Comparison of ENCODE assay signal across 2 cellular contexts in the genomic region with DNA sequence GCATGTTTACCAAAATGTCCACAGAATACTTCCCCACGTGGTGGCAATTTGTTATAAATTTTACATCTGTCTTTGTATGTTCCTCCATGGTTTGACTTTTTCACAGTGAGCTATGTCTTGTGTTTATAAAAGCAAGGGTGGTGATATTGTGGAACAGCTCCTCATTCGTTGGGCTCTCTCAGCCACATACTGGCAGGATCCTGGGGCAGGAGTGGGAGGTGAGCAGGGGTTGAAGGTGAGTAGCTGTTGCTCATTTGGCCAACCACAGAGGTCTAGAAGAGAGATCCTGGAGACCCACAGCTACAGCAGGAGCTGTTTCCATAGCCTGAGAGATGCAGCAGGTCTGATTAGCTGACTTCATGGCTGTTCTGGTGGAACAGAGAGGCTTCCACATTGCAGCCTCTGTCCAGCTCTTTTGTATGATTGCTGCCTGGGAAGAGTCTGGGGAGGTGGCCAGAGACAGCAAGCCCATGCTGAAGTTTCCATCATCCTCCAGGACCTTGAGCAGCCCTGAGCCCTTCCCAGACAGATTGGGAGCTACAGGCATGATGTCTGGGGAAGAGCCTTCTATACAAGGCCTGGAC.
TF ChIP-seq lines count a peak whose summit lies in the region.

No MANE protein-coding gene starts in this region.

TF ChIP-seq in WTC11, 78 proteins besides CTCF, POLR2A, EP300 and RAD21 (continues in another document):
- TF ChIP-seq, protein P1, sequence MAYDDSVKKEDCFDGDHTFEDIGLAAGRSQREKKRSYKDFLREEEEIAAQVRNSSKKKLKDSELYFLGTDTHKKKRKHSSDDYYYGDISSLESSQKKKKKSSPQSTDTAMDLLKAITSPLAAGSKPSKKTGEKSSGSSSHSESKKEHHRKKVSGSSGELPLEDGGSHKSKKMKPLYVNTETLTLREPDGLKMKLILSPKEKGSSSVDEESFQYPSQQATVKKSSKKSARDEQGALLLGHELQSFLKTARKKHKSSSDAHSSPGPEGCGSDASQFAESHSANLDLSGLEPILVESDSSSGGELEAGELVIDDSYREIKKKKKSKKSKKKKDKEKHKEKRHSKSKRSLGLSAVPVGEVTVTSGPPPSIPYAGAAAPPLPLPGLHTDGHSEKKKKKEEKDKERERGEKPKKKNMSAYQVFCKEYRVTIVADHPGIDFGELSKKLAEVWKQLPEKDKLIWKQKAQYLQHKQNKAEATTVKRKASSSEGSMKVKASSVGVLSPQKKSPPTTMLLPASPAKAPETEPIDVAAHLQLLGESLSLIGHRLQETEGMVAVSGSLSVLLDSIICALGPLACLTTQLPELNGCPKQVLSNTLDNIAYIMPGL (CRISPR knock-in tag; IDR thresholded peaks at IDR 0.05): no peak
- TF ChIP-seq, protein P2, sequence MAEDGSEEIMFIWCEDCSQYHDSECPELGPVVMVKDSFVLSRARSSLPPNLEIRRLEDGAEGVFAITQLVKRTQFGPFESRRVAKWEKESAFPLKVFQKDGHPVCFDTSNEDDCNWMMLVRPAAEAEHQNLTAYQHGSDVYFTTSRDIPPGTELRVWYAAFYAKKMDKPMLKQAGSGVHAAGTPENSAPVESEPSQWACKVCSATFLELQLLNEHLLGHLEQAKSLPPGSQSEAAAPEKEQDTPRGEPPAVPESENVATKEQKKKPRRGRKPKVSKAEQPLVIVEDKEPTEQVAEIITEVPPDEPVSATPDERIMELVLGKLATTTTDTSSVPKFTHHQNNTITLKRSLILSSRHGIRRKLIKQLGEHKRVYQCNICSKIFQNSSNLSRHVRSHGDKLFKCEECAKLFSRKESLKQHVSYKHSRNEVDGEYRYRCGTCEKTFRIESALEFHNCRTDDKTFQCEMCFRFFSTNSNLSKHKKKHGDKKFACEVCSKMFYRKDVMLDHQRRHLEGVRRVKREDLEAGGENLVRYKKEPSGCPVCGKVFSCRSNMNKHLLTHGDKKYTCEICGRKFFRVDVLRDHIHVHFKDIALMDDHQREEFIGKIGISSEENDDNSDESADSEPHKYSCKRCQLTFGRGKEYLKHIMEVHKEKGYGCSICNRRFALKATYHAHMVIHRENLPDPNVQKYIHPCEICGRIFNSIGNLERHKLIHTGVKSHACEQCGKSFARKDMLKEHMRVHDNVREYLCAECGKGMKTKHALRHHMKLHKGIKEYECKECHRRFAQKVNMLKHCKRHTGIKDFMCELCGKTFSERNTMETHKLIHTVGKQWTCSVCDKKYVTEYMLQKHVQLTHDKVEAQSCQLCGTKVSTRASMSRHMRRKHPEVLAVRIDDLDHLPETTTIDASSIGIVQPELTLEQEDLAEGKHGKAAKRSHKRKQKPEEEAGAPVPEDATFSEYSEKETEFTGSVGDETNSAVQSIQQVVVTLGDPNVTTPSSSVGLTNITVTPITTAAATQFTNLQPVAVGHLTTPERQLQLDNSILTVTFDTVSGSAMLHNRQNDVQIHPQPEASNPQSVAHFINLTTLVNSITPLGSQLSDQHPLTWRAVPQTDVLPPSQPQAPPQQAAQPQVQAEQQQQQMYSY (CRISPR knock-in tag; IDR thresholded peaks at IDR 0.05): no peak
- TF ChIP-seq, protein P3, sequence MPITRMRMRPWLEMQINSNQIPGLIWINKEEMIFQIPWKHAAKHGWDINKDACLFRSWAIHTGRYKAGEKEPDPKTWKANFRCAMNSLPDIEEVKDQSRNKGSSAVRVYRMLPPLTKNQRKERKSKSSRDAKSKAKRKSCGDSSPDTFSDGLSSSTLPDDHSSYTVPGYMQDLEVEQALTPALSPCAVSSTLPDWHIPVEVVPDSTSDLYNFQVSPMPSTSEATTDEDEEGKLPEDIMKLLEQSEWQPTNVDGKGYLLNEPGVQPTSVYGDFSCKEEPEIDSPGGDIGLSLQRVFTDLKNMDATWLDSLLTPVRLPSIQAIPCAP (CRISPR knock-in tag; IDR thresholded peaks at IDR 0.05): no peak
- TF ChIP-seq, protein P4, sequence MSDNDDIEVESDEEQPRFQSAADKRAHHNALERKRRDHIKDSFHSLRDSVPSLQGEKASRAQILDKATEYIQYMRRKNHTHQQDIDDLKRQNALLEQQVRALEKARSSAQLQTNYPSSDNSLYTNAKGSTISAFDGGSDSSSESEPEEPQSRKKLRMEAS (CRISPR knock-in tag; IDR thresholded peaks at IDR 0.05): no peak
- TF ChIP-seq NR3C1 (CRISPR knock-in tag; conservative IDR thresholded peaks at IDR 0.05; ENCODE audit: low read depth) (no peak), ZNF671 (CRISPR knock-in tag; IDR thresholded peaks at IDR 0.05) (no peak), JUN (CRISPR knock-in tag; IDR thresholded peaks at IDR 0.05) (no peak), OVOL2 (CRISPR knock-in tag; IDR thresholded peaks at IDR 0.05; ENCODE audit: borderline replicate concordance) (no peak), TP53 (CRISPR knock-in tag; IDR thresholded peaks at IDR 0.05) (no peak)
- TF ChIP-seq, protein P5, sequence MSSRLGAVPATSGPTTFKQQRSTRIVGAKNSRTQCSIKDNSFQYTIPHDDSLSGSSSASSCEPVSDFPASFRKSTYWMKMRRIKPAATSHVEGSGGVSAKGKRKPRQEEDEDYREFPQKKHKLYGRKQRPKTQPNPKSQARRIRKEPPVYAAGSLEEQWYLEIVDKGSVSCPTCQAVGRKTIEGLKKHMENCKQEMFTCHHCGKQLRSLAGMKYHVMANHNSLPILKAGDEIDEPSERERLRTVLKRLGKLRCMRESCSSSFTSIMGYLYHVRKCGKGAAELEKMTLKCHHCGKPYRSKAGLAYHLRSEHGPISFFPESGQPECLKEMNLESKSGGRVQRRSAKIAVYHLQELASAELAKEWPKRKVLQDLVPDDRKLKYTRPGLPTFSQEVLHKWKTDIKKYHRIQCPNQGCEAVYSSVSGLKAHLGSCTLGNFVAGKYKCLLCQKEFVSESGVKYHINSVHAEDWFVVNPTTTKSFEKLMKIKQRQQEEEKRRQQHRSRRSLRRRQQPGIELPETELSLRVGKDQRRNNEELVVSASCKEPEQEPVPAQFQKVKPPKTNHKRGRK (CRISPR knock-in tag; IDR thresholded peaks at IDR 0.05; ENCODE audit: borderline replicate concordance): no peak
- TF ChIP-seq, protein P6, sequence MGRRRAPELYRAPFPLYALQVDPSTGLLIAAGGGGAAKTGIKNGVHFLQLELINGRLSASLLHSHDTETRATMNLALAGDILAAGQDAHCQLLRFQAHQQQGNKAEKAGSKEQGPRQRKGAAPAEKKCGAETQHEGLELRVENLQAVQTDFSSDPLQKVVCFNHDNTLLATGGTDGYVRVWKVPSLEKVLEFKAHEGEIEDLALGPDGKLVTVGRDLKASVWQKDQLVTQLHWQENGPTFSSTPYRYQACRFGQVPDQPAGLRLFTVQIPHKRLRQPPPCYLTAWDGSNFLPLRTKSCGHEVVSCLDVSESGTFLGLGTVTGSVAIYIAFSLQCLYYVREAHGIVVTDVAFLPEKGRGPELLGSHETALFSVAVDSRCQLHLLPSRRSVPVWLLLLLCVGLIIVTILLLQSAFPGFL (CRISPR knock-in tag; IDR thresholded peaks at IDR 0.05; ENCODE audit: borderline replicate concordance): no peak
- TF ChIP-seq, protein P7, sequence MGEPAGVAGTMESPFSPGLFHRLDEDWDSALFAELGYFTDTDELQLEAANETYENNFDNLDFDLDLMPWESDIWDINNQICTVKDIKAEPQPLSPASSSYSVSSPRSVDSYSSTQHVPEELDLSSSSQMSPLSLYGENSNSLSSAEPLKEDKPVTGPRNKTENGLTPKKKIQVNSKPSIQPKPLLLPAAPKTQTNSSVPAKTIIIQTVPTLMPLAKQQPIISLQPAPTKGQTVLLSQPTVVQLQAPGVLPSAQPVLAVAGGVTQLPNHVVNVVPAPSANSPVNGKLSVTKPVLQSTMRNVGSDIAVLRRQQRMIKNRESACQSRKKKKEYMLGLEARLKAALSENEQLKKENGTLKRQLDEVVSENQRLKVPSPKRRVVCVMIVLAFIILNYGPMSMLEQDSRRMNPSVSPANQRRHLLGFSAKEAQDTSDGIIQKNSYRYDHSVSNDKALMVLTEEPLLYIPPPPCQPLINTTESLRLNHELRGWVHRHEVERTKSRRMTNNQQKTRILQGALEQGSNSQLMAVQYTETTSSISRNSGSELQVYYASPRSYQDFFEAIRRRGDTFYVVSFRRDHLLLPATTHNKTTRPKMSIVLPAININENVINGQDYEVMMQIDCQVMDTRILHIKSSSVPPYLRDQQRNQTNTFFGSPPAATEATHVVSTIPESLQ (CRISPR knock-in tag; IDR thresholded peaks at IDR 0.05): no peak

TF ChIP-seq in H1, 55 proteins besides CTCF, POLR2A, EP300 and RAD21:
- TF ChIP-seq NANOG (IDR thresholded peaks at IDR 0.05; ENCODE audit: insufficient read depth, low read depth, low read length, poor library complexity, severe bottlenecking): no peak
- TF ChIP-seq SP2 (IDR thresholded peaks at IDR 0.05; ENCODE audit: low read length): no peak
- TF ChIP-seq, protein P8, sequence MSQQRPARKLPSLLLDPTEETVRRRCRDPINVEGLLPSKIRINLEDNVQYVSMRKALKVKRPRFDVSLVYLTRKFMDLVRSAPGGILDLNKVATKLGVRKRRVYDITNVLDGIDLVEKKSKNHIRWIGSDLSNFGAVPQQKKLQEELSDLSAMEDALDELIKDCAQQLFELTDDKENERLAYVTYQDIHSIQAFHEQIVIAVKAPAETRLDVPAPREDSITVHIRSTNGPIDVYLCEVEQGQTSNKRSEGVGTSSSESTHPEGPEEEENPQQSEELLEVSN (IDR thresholded peaks at IDR 0.05): no peak
- no peak for TF ChIP-seq SIX5 (IDR thresholded peaks at IDR 0.05; ENCODE audit: low read depth, low read length)
- TF ChIP-seq BACH1 (IDR thresholded peaks at IDR 0.05; ENCODE audit: low read length): no peak
- TF ChIP-seq, protein P9, sequence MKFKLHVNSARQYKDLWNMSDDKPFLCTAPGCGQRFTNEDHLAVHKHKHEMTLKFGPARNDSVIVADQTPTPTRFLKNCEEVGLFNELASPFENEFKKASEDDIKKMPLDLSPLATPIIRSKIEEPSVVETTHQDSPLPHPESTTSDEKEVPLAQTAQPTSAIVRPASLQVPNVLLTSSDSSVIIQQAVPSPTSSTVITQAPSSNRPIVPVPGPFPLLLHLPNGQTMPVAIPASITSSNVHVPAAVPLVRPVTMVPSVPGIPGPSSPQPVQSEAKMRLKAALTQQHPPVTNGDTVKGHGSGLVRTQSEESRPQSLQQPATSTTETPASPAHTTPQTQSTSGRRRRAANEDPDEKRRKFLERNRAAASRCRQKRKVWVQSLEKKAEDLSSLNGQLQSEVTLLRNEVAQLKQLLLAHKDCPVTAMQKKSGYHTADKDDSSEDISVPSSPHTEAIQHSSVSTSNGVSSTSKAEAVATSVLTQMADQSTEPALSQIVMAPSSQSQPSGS (IDR thresholded peaks at IDR 0.05; ENCODE audit: low read length): no peak
- TF ChIP-seq POU5F1 (IDR thresholded peaks at IDR 0.05; ENCODE audit: low read depth, low read length): no peak
